ENCODE assay signal across 8 cellular contexts in genomic region chr16:85416267-85417109, GRCh38.
DNase-seq lines count a peak whose midpoint lies in the region; ATAC-seq and TF ChIP-seq lines count a peak whose summit lies in the region.

No MANE protein-coding gene starts in this region.

- dilution Hi-C loops in IMR-90 (cut with HindIII; ENCODE audit: low sequenced_read_pairs, unreplicated experiment), result no loop called here

- TF ChIP-seq POLR2A in IMR-90 (IDR thresholded peaks at IDR 0.05; ENCODE audit: low read depth, low read length), result no peak

- H4K5ac ChIP-seq in IMR-90 (ENCODE audit: low read depth, low read length), result no peak overlapping the region

- peaks cover 0 to 22% of the 10 kb centered on the region in 2 experiments; a peak in 3 of 4 replicates for H3K79me1 ChIP-seq in IMR-90 (ENCODE audit: low read depth in 1 of 2, low read length in 2 of 2)

- DNase-seq in COR-L47 (lab: John Stamatoyannopoulos, UW), result peak; percentile 92
- DNase-seq in IMR-90, result peak; percentile 15
- peak; percentile 49 for DNase-seq in SKM-1 treated with dmso at 0.1 percent for 144 hours (lab: John Stamatoyannopoulos, UW; ENCODE audit: unreplicated experiment)
- DNase-seq in activated naive CD4-positive, alpha-beta T cell treated with anti-CD3 and anti-CD28 coated beads for 36 hours, result peak; percentile 90
- peak; percentile 60 for DNase-seq in hepatic stellate cell (ENCODE audit: low spot score)
- peak; percentile 55 for DNase-seq in stimulated activated CD4-positive, alpha-beta T cell treated with anti-CD3 and anti-CD28 coated beads, Interleukin-2, amount 100 ng/mL, for 4 hours (ENCODE audit: low read depth)

- no peaks in the 10 kb centered on the region; the same call in 1 of the 2 replicates for H3K4me1 ChIP-seq in IMR-90 (ENCODE audit: control insufficient read depth, insufficient read depth, low read length)

- no peak overlapping the region for H2BK120ac ChIP-seq in IMR-90 (ENCODE audit: low read depth, low read length)

- H2BK20ac ChIP-seq in IMR-90 (ENCODE audit: low read depth, low read length), result no peak overlapping the region

- intact Hi-C loops in IMR-90 (cut with micrococcal nuclease), result no loop called here
- intact Hi-C loops in activated naive CD4-positive, alpha-beta T cell treated with anti-CD3 and anti-CD28 coated beads for 36 hours (cut with micrococcal nuclease), result loop anchor here (1.0 kb wide), 1 partner anchor 194 kb away; no protein-coding TSS in a partner anchor

- no peak overlapping the region for H3K27ac ChIP-seq in IMR-90 (ENCODE audit: insufficient read depth, low read length)

- H3K36me3 ChIP-seq in IMR-90 (ENCODE audit: control insufficient read depth, insufficient read depth, low read length), result 0 out of 2 replicates have a peak, but pooled peaks cover 1% of the 10 kb centered on the region

- no peak overlapping the region for H4K91ac ChIP-seq in IMR-90 (ENCODE audit: insufficient read depth, low read depth, low read length)

- no peaks in the 10 kb centered on the region for H3K9me3 ChIP-seq in IMR-90 (ENCODE audit: control insufficient read depth, insufficient read depth, low read length)

- CTCF ChIA-PET in IMR-90 (lab: Yijun Ruan, JAX), result interaction anchor here (0.8 to 1.0 kb wide), 3 partner anchors 19 to 171 kb away, joined by 3 to 4 read pairs (median 4); no protein-coding TSS in a partner anchor
- CTCF ChIA-PET in activated naive CD4-positive, alpha-beta T cell treated with anti-CD3 and anti-CD28 coated beads for 36 hours (lab: Charles Lee), result interaction anchor here (0.5 to 2.0 kb wide), 14 partner anchors 12 to 307 kb away, joined by 3 to 17 read pairs (median 4); no protein-coding TSS in a partner anchor

- no peak overlapping the region for H3K4me2 ChIP-seq in IMR-90 (ENCODE audit: low read depth, low read length)

- no peak overlapping the region for H3K27ac Mint-ChIP-seq in activated naive CD4-positive, alpha-beta T cell treated with anti-CD3 and anti-CD28 coated beads for 36 hours

- no peaks in the 10 kb centered on the region for H3K27me3 Mint-ChIP-seq in activated naive CD4-positive, alpha-beta T cell treated with anti-CD3 and anti-CD28 coated beads for 36 hours (ENCODE audit: low read depth)

- peaks cover 10% of the 10 kb centered on the region for H3K9me3 Mint-ChIP-seq in activated naive CD4-positive, alpha-beta T cell treated with anti-CD3 and anti-CD28 coated beads for 36 hours

- H4K8ac ChIP-seq in IMR-90 (ENCODE audit: low read depth in 2 of 2, low read length in 2 of 2), result no peak overlapping the region

- H2AK5ac ChIP-seq in IMR-90 (ENCODE audit: low read depth, low read length), result no peak overlapping the region

- H3K27me3 ChIP-seq in IMR-90 (ENCODE audit: control insufficient read depth, insufficient read depth, low read length), result no peaks in the 10 kb centered on the region

- peaks cover 6% of the 10 kb centered on the region for H3K4me1 Mint-ChIP-seq in activated naive CD4-positive, alpha-beta T cell treated with anti-CD3 and anti-CD28 coated beads for 36 hours (ENCODE audit: low read depth)

- WGBS in IMR-90 (ENCODE audit: extremely low coverage in 2 of 2, insufficient read length in 1 of 2), 2 experiments, result 55% methylated on average over 4 of the region's 23 CpGs; no CpG with 5 or more reads in 1 of the 2 experiments

- in situ Hi-C loops in IMR-90 (cut with MboI; ENCODE audit: low sequenced_read_pairs), result no loop called here

- H3K36me3 Mint-ChIP-seq in activated naive CD4-positive, alpha-beta T cell treated with anti-CD3 and anti-CD28 coated beads for 36 hours (ENCODE audit: low read depth), result no peaks in the 10 kb centered on the region

- TF ChIP-seq RAD21 in IMR-90 (IDR thresholded peaks at IDR 0.05; ENCODE audit: low read length), result peak; percentile 46

- H3K9me1 ChIP-seq in IMR-90 (ENCODE audit: insufficient read depth, low read length), result no peaks in the 10 kb centered on the region

- no peak overlapping the region for H3K23ac ChIP-seq in IMR-90 (ENCODE audit: low read depth, low read length)

- H3K14ac ChIP-seq in IMR-90 (replicated peaks; ENCODE audit: low read depth, low read length), result no peak overlapping the region

- no peak overlapping the region for H3K4me3 Mint-ChIP-seq in activated naive CD4-positive, alpha-beta T cell treated with anti-CD3 and anti-CD28 coated beads for 36 hours

- H4K20me1 ChIP-seq in IMR-90 (ENCODE audit: insufficient read depth, low read length), result peaks cover 44% of the 10 kb centered on the region

- POLR2A ChIA-PET in IMR-90 (lab: Charles Lee; ENCODE audit: unreplicated experiment), result no interaction called here

- H2BK15ac ChIP-seq in IMR-90 (ENCODE audit: low read depth, low read length), result no peak overlapping the region

- ATAC-seq in IMR-90 (ENCODE audit: low read depth) (peak; percentile 61; the same call in 1 of the 2 replicates), GM18868 (IDR thresholded peaks at IDR 0.05; ENCODE audit: unreplicated experiment) (no peak), GM19455 (IDR thresholded peaks at IDR 0.05; ENCODE audit: unreplicated experiment) (no peak)

- no peak overlapping the region for H3K56ac ChIP-seq in IMR-90 (ENCODE audit: extremely low read depth, insufficient read depth, low read length)

- H3K9ac ChIP-seq in IMR-90 (ENCODE audit: low read depth, low read length), result no peak overlapping the region

- H3K18ac ChIP-seq in IMR-90 (ENCODE audit: low read depth, low read length), result no peak overlapping the region

- no TSS peak for BruUV-seq in IMR-90 (replicated peaks; lab: Mats Ljungman, UMichigan)

- TF ChIP-seq CTCF in IMR-90 (conservative IDR thresholded peaks at IDR 0.05; ENCODE audit: low read depth, low read length), result peak; percentile 58

- H2AK9ac ChIP-seq in IMR-90 (replicated peaks; ENCODE audit: low read depth, low read length, poor library complexity), result peak overlapping the region; percentile 84

- no peak overlapping the region for H3K4ac ChIP-seq in IMR-90 (ENCODE audit: low read depth, low read length)

- H3K4me3 ChIP-seq in IMR-90 (ENCODE audit: insufficient read depth, low read depth, low read length), result no peak overlapping the region

- no peak overlapping the region for H2AFZ ChIP-seq in IMR-90 (replicated peaks; ENCODE audit: low read length, poor library complexity)

- no peak overlapping the region for H2BK5ac ChIP-seq in IMR-90 (ENCODE audit: low read depth, low read length, poor library complexity, severe bottlenecking)

TF ChIP-seq in IMR-90, 13 proteins besides CTCF, POLR2A, EP300 and RAD21:
- TF ChIP-seq USF2 (IDR thresholded peaks at IDR 0.05; ENCODE audit: low read depth, low read length), result peak; percentile 50; the same call in 1 of the 2 replicates
- TF ChIP-seq SMC3 (IDR thresholded peaks at IDR 0.05; ENCODE audit: low read depth, low read length), result peak; percentile 29; the same call in 1 of the 2 replicates
- TF ChIP-seq MAZ (IDR thresholded peaks at IDR 0.05; ENCODE audit: borderline replicate concordance, low read depth, low read length), result no peak
TF ChIP-seq in IMR-90: peak in this region for 2.

Comparison
In these comparisons a context has a peak if more than half of its experiments do, and no peak if none do; other contexts are left out.
1. DNase-seq: peak in every context shown above with its lines; median percentile 92 in COR-L47; 90 in activated naive CD4-positive, alpha-beta T cell treated with anti-CD3 and anti-CD28 coated beads for 36 hours; 60 in hepatic stellate cell; 55 in stimulated activated CD4-positive, alpha-beta T cell treated with anti-CD3 and anti-CD28 coated beads, Interleukin-2, amount 100 ng/mL, for 4 hours; 49 in SKM-1 treated with dmso at 0.1 percent for 144 hours; 15 in IMR-90.